In genomic region chr20:33686008-33686983, GRCh38 we compare ENCODE assay signal across 7 cellular contexts. TPM values are rescaled to one million over a fixed set of nuclear protein-coding genes. Genes with fewer than 3 reads are reported as not detected.
A peak's percentile ranks its signal among the peaks of the same experiment; 100 is the strongest.
DNase-seq lines count a peak whose midpoint lies in the region; ATAC-seq, FAIRE-seq and TF ChIP-seq lines count a peak whose summit lies in the region.

TSS of gene E2F1 (minus strand) at chr20:33686385. CDS start at chr20:33686264, 121 bp downstream.

- peaks cover 22% of the 10 kb centered on the region for H3K4me1 ChIP-seq in astrocyte (ENCODE audit: insufficient read depth, low read length)

- H3K79me2 ChIP-seq in astrocyte (ENCODE audit: insufficient read depth, low read length): peaks cover 10% of the 10 kb centered on the region

- H2AFZ ChIP-seq in astrocyte (ENCODE audit: low read depth, low read length): peak within 1 kb of the TSS; percentile 87

- DNase-seq in NCI-H2081 (lab: John Stamatoyannopoulos, UW) (peak; percentile 95 to 96), T-helper 22 cell (ENCODE audit: low read depth) (peak; percentile 86), astrocyte (ENCODE audit: low read depth) (peak; percentile 73), hepatic stellate cell (ENCODE audit: low spot score) (peak; percentile 99), retina (peak; percentile 86)

- H3K9me3 ChIP-seq in astrocyte (ENCODE audit: insufficient read depth, low read depth, low read length): no peaks in the 10 kb centered on the region

- H3K9ac ChIP-seq in astrocyte (ENCODE audit: low read length): peak within 1 kb of the TSS; percentile 65

- H3K27me3 Mint-ChIP-seq in astrocyte (ENCODE audit: low read depth, unreplicated experiment): peaks cover 5% of the 10 kb centered on the region

- peaks cover 16% of the 10 kb centered on the region for H4K20me1 ChIP-seq in astrocyte (ENCODE audit: insufficient read depth, low read length)

- H3K36me3 ChIP-seq in astrocyte (ENCODE audit: insufficient read depth, low read length): no peaks in the 10 kb centered on the region

- peak within 1 kb of the TSS; percentile 54 for H3K4me3 ChIP-seq in astrocyte (ENCODE audit: insufficient read depth, low read depth, low read length)

- no peaks in the 10 kb centered on the region for H3K27me3 ChIP-seq in astrocyte (ENCODE audit: insufficient read depth, low read length)

- peaks cover 7% of the 10 kb centered on the region for H3K4me1 Mint-ChIP-seq in astrocyte (ENCODE audit: low read depth, unreplicated experiment)

- peak within 1 kb of the TSS; percentile 87 for H3K4me3 Mint-ChIP-seq in astrocyte (ENCODE audit: unreplicated experiment)

- no peak within 1 kb of the TSS for H3K27ac ChIP-seq in astrocyte (ENCODE audit: low read depth, low read length)

- H3K27ac Mint-ChIP-seq in astrocyte (ENCODE audit: unreplicated experiment): peak within 1 kb of the TSS; percentile 75

- no peaks in the 10 kb centered on the region for H3K36me3 Mint-ChIP-seq in astrocyte (ENCODE audit: low read depth, unreplicated experiment)

- peak; percentile 58 for ATAC-seq in GM18517 (IDR thresholded peaks at IDR 0.05; ENCODE audit: unreplicated experiment)
- peak; percentile 73 for ATAC-seq in HG03039 (IDR thresholded peaks at IDR 0.05; ENCODE audit: unreplicated experiment)

- no peaks in the 10 kb centered on the region for H3K9me3 Mint-ChIP-seq in astrocyte (ENCODE audit: unreplicated experiment)

- no peak for TF ChIP-seq CTCF in astrocyte (IDR thresholded peaks at IDR 0.05; ENCODE audit: insufficient read depth, low read depth, low read length)

- peak within 1 kb of the TSS; percentile 85 for H3K4me2 ChIP-seq in astrocyte (ENCODE audit: low read length)

- no peak for FAIRE-seq in astrocyte (lab: Jason Lieb, UNC)

RNA-seq across cellular contexts. Expression of gene E2F1, which starts in this region (rescaled TPM):
- total RNA-seq in astrocyte: 1.6 and 2.3 TPM in 2 replicates
